ENCODE assay signal across 14 cellular contexts in the genomic region with DNA sequence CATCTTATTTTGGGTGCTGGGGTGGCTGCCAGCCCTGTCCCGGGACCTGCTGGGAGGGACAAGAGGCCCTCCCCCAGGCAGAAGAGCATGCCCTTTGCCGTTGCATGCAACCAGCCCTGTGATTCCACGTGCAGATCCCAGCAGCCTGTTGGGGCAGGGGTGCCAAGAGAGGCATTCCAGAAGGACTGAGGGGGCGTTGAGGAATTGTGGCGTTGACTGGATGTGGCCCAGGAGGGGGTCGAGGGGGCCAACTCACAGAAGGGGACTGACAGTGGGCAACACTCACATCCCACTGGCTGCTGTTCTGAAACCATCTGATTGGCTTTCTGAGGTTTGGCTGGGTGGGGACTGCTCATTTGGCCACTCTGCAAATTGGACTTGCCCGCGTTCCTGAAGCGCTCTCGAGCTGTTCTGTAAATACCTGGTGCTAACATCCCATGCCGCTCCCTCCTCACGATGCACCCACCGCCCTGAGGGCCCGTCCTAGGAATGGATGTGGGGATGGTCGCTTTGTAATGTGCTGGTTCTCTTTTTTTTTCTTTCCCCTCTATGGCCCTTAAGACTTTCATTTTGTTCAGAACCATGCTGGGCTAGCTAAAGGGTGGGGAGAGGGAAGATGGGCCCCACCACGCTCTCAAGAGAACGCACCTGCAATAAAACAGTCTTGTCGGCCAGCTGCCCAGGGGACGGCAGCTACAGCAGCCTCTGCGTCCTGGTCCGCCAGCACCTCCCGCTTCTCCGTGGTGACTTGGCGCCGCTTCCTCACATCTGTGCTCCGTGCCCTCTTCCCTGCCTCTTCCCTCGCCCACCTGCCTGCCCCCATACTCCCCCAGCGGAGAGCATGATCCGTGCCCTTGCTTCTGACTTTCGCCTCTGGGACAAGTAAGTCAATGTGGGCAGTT. TPM values are rescaled to one million over a fixed set of nuclear protein-coding genes. Genes with fewer than 3 reads are reported as not detected.
DNase-seq lines count a peak whose midpoint lies in the region; ATAC-seq, FAIRE-seq and TF ChIP-seq lines count a peak whose summit lies in the region.
"Had no signal": no experiment of that assay in that cellular context is flagged by ENCODE, and none has a peak within 500 bp of the region (broad histone marks: within the 10 kb centered on the region; RNA-seq: fewer than 3 reads in every experiment).

No MANE protein-coding gene starts in this region.

- FAIRE-seq in K562 (lab: Jason Lieb, UNC) = no peak

- peaks cover 13% of the 10 kb centered on the region; the same call in 2 of the 3 replicates for H3K79me2 ChIP-seq in K562 (ENCODE audit: control insufficient read depth, insufficient read depth, low read length)

- peaks cover 54% of the 10 kb centered on the region for H3K4me1 ChIP-seq in CD4-positive, alpha-beta memory T cell (ENCODE audit: insufficient read depth, low read length)
- H3K4me1 ChIP-seq in K562 (replicated peaks in 1 of 2; ENCODE audit: control insufficient read depth in 2 of 2, insufficient read depth in 2 of 2, low read length in 2 of 2) (peaks cover 0 to 20% of the 10 kb centered on the region in 2 experiments; a peak in 1 of 5 replicates), mucosa of descending colon (ENCODE audit: low read depth) (no peaks in the 10 kb centered on the region)

- TF ChIP-seq EP300 in K562 (IDR thresholded peaks at IDR 0.05; ENCODE audit: low read length) = no peak

- no peak overlapping the region for H2AFZ ChIP-seq in K562 (ENCODE audit: low read depth, low read length)

- peaks cover 40 to 81% (median 60%) of the 10 kb centered on the region in 4 donors for H3K4me1 Mint-ChIP-seq in CD4-positive, alpha-beta memory T cell

- H3K27ac Mint-ChIP-seq in CD4-positive, alpha-beta memory T cell = peak overlapping the region in 4 of 7 donors; percentile 30 to 83 (median 46)

- peaks cover 0 to 2% (median 0%) of the 10 kb centered on the region in 8 donors for H3K9me3 Mint-ChIP-seq in CD4-positive, alpha-beta memory T cell
- H3K9me3 Mint-ChIP-seq: activated CD4-positive, alpha-beta memory T cell treated with anti-CD3 and anti-CD28 coated beads, Interleukin-2, amount 10 ng/mL, durations not matched to agents 7 days and 5 days had no signal

- no peak overlapping the region for H3K4me3 ChIP-seq in CD4-positive, alpha-beta memory T cell (ENCODE audit: low read length in 2 of 2)
- no peak overlapping the region for H3K4me3 ChIP-seq in K562
- H3K4me3 ChIP-seq in mucosa of descending colon = no peak overlapping the region
- H3K4me3 ChIP-seq: tibial artery had no signal

- POLR2A ChIA-PET in CD4-positive, alpha-beta memory T cell (lab: Charles Lee; ENCODE audit: partially characterized antibody) = interaction anchor here (4.7 to 12.4 kb wide), 2 partner anchors 9 to 52 kb away, joined by 43 to 301 read pairs; partner anchors contain the start of genes CALM3 and DACT3
- POLR2A ChIA-PET in K562 (lab: Yijun Ruan, JAX) = interaction anchor here (0.6 to 2.9 kb wide), 4 partner anchors 9 to 63 kb away, joined by 3 to 10 read pairs (median 6); partner anchors contain the start of gene DACT3

- no peak for TF ChIP-seq RAD21 in K562 (CRISPR knock-in tag; conservative IDR thresholded peaks at IDR 0.05 in 1 of 2, IDR thresholded peaks at IDR 0.05 in 1 of 2)

- CTCF ChIA-PET in CD4-positive, alpha-beta memory T cell (lab: Charles Lee; ENCODE audit: partially characterized antibody) = interaction anchor here (5.5 to 11.6 kb wide), 2 partner anchors 9 to 55 kb away, joined by 77 to 188 read pairs; partner anchors contain the start of genes CALM3 and DACT3
- CTCF ChIA-PET in K562 (lab: Yijun Ruan, JAX; ENCODE audit: low intra/inter-chr PET ratio) = no interaction called here

- TF ChIP-seq CTCF in GM13976 (IDR thresholded peaks at IDR 0.05; ENCODE audit: borderline replicate concordance, control extremely low read depth, extremely low read depth, insufficient read depth, missing control alignments) (no peak), K562 (IDR thresholded peaks at IDR 0.05 in 2 of 3, conservative IDR thresholded peaks at IDR 0.05 in 1 of 3; ENCODE audit: insufficient read depth in 2 of 3, low read depth in 1 of 3, low read length in 3 of 3) (no peak), mucosa of descending colon (IDR thresholded peaks at IDR 0.05) (no peak)

- ATAC-seq in K562 = no peak
- ATAC-seq in mucosa of descending colon = no peak
- no peak for ATAC-seq in HG02885 (IDR thresholded peaks at IDR 0.05; ENCODE audit: poor library complexity, unreplicated experiment)

- H3K9ac ChIP-seq in K562 (ENCODE audit: insufficient read depth in 1 of 2, low read depth in 2 of 2, low read length in 2 of 2) = no peak overlapping the region

- TF ChIP-seq POLR2A in K562 (conservative IDR thresholded peaks at IDR 0.05) = no peak; the same call in 1 of the 2 replicates

- peak in 1 of 5 donors; percentile 25 for DNase-seq in CD4-positive, alpha-beta memory T cell
- peak; percentile 17 for DNase-seq in GM13976 (ENCODE audit: low spot score)
- DNase-seq in K562 (ENCODE audit: extremely low read depth in 1 of 4, low spot score in 3 of 4) = peak in 1 of 4 experiments; percentile 9
- DNase-seq in mucosa of descending colon = peak in 2 of 3 donors; percentile 21 to 50
- no peak for DNase-seq in mucosa of gallbladder (ENCODE audit: low spot score)
- DNase-seq in NK-92 (lab: John Stamatoyannopoulos, UW; ENCODE audit: unreplicated experiment) = no peak
- no peak for DNase-seq in DMS79 treated with DMSO at 0.1 percent for 48 hours (lab: John Stamatoyannopoulos, UW)
- DNase-seq: activated CD4-positive, alpha-beta memory T cell treated with anti-CD3 and anti-CD28 coated beads, Interleukin-2, amount 10 ng/mL, durations not matched to agents 7 days and 5 days; Kasumi-1; NCI-H1930 had no signal

- TSS peak; percentile 69 for BruUV-seq in K562 (replicated peaks; lab: Mats Ljungman, UMichigan)

- no peaks in the 10 kb centered on the region for H3K27me3 ChIP-seq in CD4-positive, alpha-beta memory T cell (ENCODE audit: insufficient read depth, low read length)
- H3K27me3 ChIP-seq in K562 (ENCODE audit: control insufficient read depth in 2 of 2, insufficient read depth in 2 of 2, low read length in 2 of 2) = no peaks in the 10 kb centered on the region
- H3K27me3 ChIP-seq: tibial artery had no signal

- WGBS in K562 (ENCODE audit: insufficient coverage, low coverage, missing lambda C conversion rate) = 90% methylated on average over 22 of the region's 30 CpGs

- H3K36me3 ChIP-seq in CD4-positive, alpha-beta memory T cell (ENCODE audit: insufficient read depth, low read length) = peaks cover 49% of the 10 kb centered on the region
- peaks cover 59% of the 10 kb centered on the region; the same call in 2 of the 3 replicates for H3K36me3 ChIP-seq in K562 (ENCODE audit: control insufficient read depth, insufficient read depth, low read length)
- H3K36me3 ChIP-seq in mucosa of descending colon (ENCODE audit: low read depth) = peaks cover 15% of the 10 kb centered on the region

- H3K4me2 ChIP-seq in K562 (ENCODE audit: insufficient read depth, low read length) = no peak overlapping the region

- peaks cover 35 to 52% of the 10 kb centered on the region in 2 donors for H3K36me3 Mint-ChIP-seq in CD4-positive, alpha-beta memory T cell

- H4K20me1 ChIP-seq in K562 (replicated peaks; ENCODE audit: control insufficient read depth, insufficient read depth, low read length) = peaks cover 20% of the 10 kb centered on the region; the same call in 1 of the 2 replicates

- no peaks in the 10 kb centered on the region for H3K9me1 ChIP-seq in K562 (ENCODE audit: control insufficient read depth, insufficient read depth, low read length)

- H3K4me3 Mint-ChIP-seq in CD4-positive, alpha-beta memory T cell = peak overlapping the region in 1 of 8 donors; percentile 51
- H3K4me3 Mint-ChIP-seq: activated CD4-positive, alpha-beta memory T cell treated with anti-CD3 and anti-CD28 coated beads, Interleukin-2, amount 10 ng/mL, durations not matched to agents 7 days and 5 days had no signal

- intact Hi-C loops in CD4-positive, alpha-beta memory T cell (cut with micrococcal nuclease) = loop anchor here (5.0 kb wide), 2 partner anchors 108 to 138 kb away; partner anchors contain the start of genes FKRP, PRKD2 and STRN4
- intact Hi-C loops in K562 (cut with micrococcal nuclease) (no loop called here), mucosa of descending colon (cut with DNase I, micrococcal nuclease) (no loop called here)

- no peaks in the 10 kb centered on the region for H3K27me3 Mint-ChIP-seq in CD4-positive, alpha-beta memory T cell
- H3K27me3 Mint-ChIP-seq: activated CD4-positive, alpha-beta memory T cell treated with anti-CD3 and anti-CD28 coated beads, Interleukin-2, amount 10 ng/mL, durations not matched to agents 7 days and 5 days had no signal

- H3K27ac ChIP-seq in CD4-positive, alpha-beta memory T cell (ENCODE audit: low read depth, low read length) = no peak overlapping the region
- no peak overlapping the region for H3K27ac ChIP-seq in K562 (ENCODE audit: extremely low read depth, low read depth, low read length)
- H3K27ac ChIP-seq: tibial artery had no signal

- in situ Hi-C loops in GM13976 (cut with MboI; ENCODE audit: low sequenced_read_pairs, unreplicated experiment) (loop anchor here (5.0 kb wide), 1 partner anchor 53 kb away; the partner anchor contains the start of gene DACT3), K562 (cut with MboI) (loop anchor here (5.0 kb wide), 1 partner anchor 53 kb away; the partner anchor contains the start of gene DACT3)

- no peaks in the 10 kb centered on the region for H3K9me3 ChIP-seq in CD4-positive, alpha-beta memory T cell (ENCODE audit: control insufficient read depth in 1 of 2, low read length in 2 of 2)
- H3K9me3 ChIP-seq in K562 (replicated peaks; ENCODE audit: control insufficient read depth, insufficient read depth, low read depth, low read length) (no peaks in the 10 kb centered on the region), mucosa of descending colon (no peaks in the 10 kb centered on the region)
- H3K9me3 ChIP-seq: tibial artery had no signal

RNA-seq across cellular contexts. Expression of gene CALM3, which starts 8.6 kb away (rescaled TPM):
- 100 to 1,000 TPM; 206 to 212 TPM for total RNA-seq in CD4-positive, alpha-beta memory T cell
- polyA plus RNA-seq in CD4-positive, alpha-beta memory T cell = 100 to 1,000 TPM; 169 to 176 TPM
- total RNA-seq in K562 (2011; cell fraction: chromatin; rRNA removed; ENCODE audit: low replicate concordance) = 68.2 and 118 TPM in 2 replicates
- 47.8 and 53.5 TPM in 2 replicates for total RNA-seq in K562 (2011; cell fraction: nucleolus; rRNA removed)
- 91.9 and 153 TPM in 2 replicates for total RNA-seq in K562 (2011; cell fraction: nucleoplasm; rRNA removed)
- total RNA-seq in K562 (2014; rRNA removed) (149 and 180 TPM in 2 replicates), K562 (2014; rRNA removed; fragmentation: Illumina TruSeq; extraction: Trizol) (126 and 150 TPM in 2 replicates), K562 (2015; rRNA removed; fragmentation: Illumina TruSeq; extraction: Trizol) (154 and 156 TPM in 2 replicates), K562 (2021) (277 TPM in 2 replicates), mucosa of descending colon (100 to 1,000 TPM; 241 to 325 (median 252) TPM), mucosa of gallbladder (325 TPM)
- polyA plus RNA-seq in K562 (2011; rRNA removed) (255 and 327 TPM in 2 replicates), K562 (2014; fragmentation: Illumina TruSeq; extraction: Trizol) (307 and 350 TPM in 2 replicates), K562 (2014; fragmentation: Nextera tagmentation; extraction: Ambion mirVana) (10 to 100 TPM; 34.6 to 40.2 TPM), K562 (2014; rRNA removed) (266 and 273 TPM in 2 replicates)
- polyA plus RNA-seq in K562 (2011; cell fraction: cytosol; rRNA removed) = 230 and 235 TPM in 2 replicates
- polyA plus RNA-seq in K562 (2011; cell fraction: nucleus; rRNA removed) = 152 and 155 TPM in 2 replicates
- polyA plus RNA-seq in K562 (2012) = 203 and 388 TPM in 2 replicates
- polyA minus RNA-seq in K562 (2011; rRNA and poly(A)+ RNA removed) = 333 and 438 TPM in 2 replicates
- polyA minus RNA-seq in K562 (2011; cell fraction: cytosol; rRNA and poly(A)+ RNA removed) = 82.3 and 91.6 TPM in 2 replicates
- 20.3 and 36.9 TPM in 2 replicates for polyA minus RNA-seq in K562 (2011; cell fraction: nucleus; rRNA and poly(A)+ RNA removed)

RNA-seq across cellular contexts. Expression of gene PTGIR, which starts 15.1 kb away (rescaled TPM):
- 1 to 10 TPM; 1.0 to 1.9 TPM for total RNA-seq in CD4-positive, alpha-beta memory T cell
- under 1 TPM; 0.11 to 0.75 TPM for polyA plus RNA-seq in CD4-positive, alpha-beta memory T cell
- total RNA-seq in K562 (2011; cell fraction: chromatin; rRNA removed; ENCODE audit: low replicate concordance) = 3.0 and 9.9 TPM in 2 replicates
- 4.3 and 7.3 TPM in 2 replicates for total RNA-seq in K562 (2011; cell fraction: nucleolus; rRNA removed)
- 3.1 and 3.6 TPM in 2 replicates for total RNA-seq in K562 (2011; cell fraction: nucleoplasm; rRNA removed)
- total RNA-seq in K562 (2014; rRNA removed) (0.61 and 1.5 TPM in 2 replicates), K562 (2014; rRNA removed; fragmentation: Illumina TruSeq; extraction: Trizol) (0.18 and 0.45 TPM in 2 replicates), K562 (2015; rRNA removed; fragmentation: Illumina TruSeq; extraction: Trizol) (0.30 and 0.36 TPM in 2 replicates), K562 (2021) (1.4 and 1.9 TPM in 2 replicates), mucosa of descending colon (1 to 10 TPM in 2 of 3 donors, under 1 TPM in 1; 0.49 to 2.4 (median 2.1) TPM), mucosa of gallbladder (1.7 TPM)
- polyA plus RNA-seq in K562 (2011; rRNA removed) (1.7 and 2.0 TPM in 2 replicates), K562 (2014; fragmentation: Illumina TruSeq; extraction: Trizol) (0.58 and 0.65 TPM in 2 replicates), K562 (2014; fragmentation: Nextera tagmentation; extraction: Ambion mirVana) (under 1 TPM in 1 of 2 experiments, not detected in 1; 0.11 TPM), K562 (2014; rRNA removed) (1.7 and 3.4 TPM in 2 replicates)
- polyA plus RNA-seq in K562 (2011; cell fraction: cytosol; rRNA removed) = 1.6 and 7.6 TPM in 2 replicates
- polyA plus RNA-seq in K562 (2011; cell fraction: nucleus; rRNA removed) = 3.7 and 12.1 TPM in 2 replicates
- polyA plus RNA-seq in K562 (2012) = 0.46 and 0.89 TPM in 2 replicates
- 0.24 and 0.35 TPM in 2 replicates for polyA minus RNA-seq in K562 (2011; rRNA and poly(A)+ RNA removed)
- polyA minus RNA-seq in K562 (2011; cell fraction: cytosol; rRNA and poly(A)+ RNA removed) = 0.38 TPM in 1 of 2 replicates, not detected in the other
- 1.1 and 1.2 TPM in 2 replicates for polyA minus RNA-seq in K562 (2011; cell fraction: nucleus; rRNA and poly(A)+ RNA removed)

RNA-seq across cellular contexts. Expression of gene GNG8, which starts 26.2 kb away (rescaled TPM):
- total RNA-seq in CD4-positive, alpha-beta memory T cell = not detected
- polyA plus RNA-seq in CD4-positive, alpha-beta memory T cell = not detected
- not detected in 2 replicates for total RNA-seq in K562 (2011; cell fraction: chromatin; rRNA removed; ENCODE audit: low replicate concordance)
- total RNA-seq in K562 (2011; cell fraction: nucleolus; rRNA removed) = not detected in 2 replicates
- not detected in 2 replicates for total RNA-seq in K562 (2011; cell fraction: nucleoplasm; rRNA removed)
- total RNA-seq in K562 (2014; rRNA removed) = not detected in 2 replicates
- not detected in 2 replicates for total RNA-seq in K562 (2014; rRNA removed; fragmentation: Illumina TruSeq; extraction: Trizol)
- total RNA-seq in K562 (2015; rRNA removed; fragmentation: Illumina TruSeq; extraction: Trizol) = not detected in 2 replicates
- not detected in 2 replicates for total RNA-seq in K562 (2021)
- not detected in 2 replicates for polyA plus RNA-seq in K562 (2011; rRNA removed)
- not detected in 2 replicates for polyA plus RNA-seq in K562 (2011; cell fraction: cytosol; rRNA removed)
- polyA plus RNA-seq in K562 (2011; cell fraction: nucleus; rRNA removed) = not detected in 2 replicates
- not detected in 2 replicates for polyA plus RNA-seq in K562 (2012)
- polyA plus RNA-seq in K562 (2014; fragmentation: Illumina TruSeq; extraction: Trizol) = not detected in 2 replicates
- polyA plus RNA-seq in K562 (2014; fragmentation: Nextera tagmentation; extraction: Ambion mirVana) = 1 to 10 TPM in 1 of 2 experiments, not detected in 1; 1.3 TPM
- polyA plus RNA-seq in K562 (2014; rRNA removed) = not detected in 2 replicates
- polyA minus RNA-seq in K562 (2011; rRNA and poly(A)+ RNA removed) = not detected in 2 replicates
- polyA minus RNA-seq in K562 (2011; cell fraction: cytosol; rRNA and poly(A)+ RNA removed) = not detected in 2 replicates
- polyA minus RNA-seq in K562 (2011; cell fraction: nucleus; rRNA and poly(A)+ RNA removed) = not detected in 2 replicates
- total RNA-seq in mucosa of descending colon = 1 to 10 TPM in 1 of 3 donors, not detected in 2; 2.3 TPM
- total RNA-seq in mucosa of gallbladder = not detected
- total RNA-seq: myocyte had no signal
- polyA plus RNA-seq: adipose tissue had no signal

RNA-seq across cellular contexts. Expression of gene DACT3, which starts 51.2 kb away (rescaled TPM):
- not detected for total RNA-seq in CD4-positive, alpha-beta memory T cell
- not detected for polyA plus RNA-seq in CD4-positive, alpha-beta memory T cell
- total RNA-seq in K562 (2011; cell fraction: chromatin; rRNA removed; ENCODE audit: low replicate concordance) = 6.5 and 10.4 TPM in 2 replicates
- total RNA-seq in K562 (2011; cell fraction: nucleolus; rRNA removed) = 5.1 and 6.8 TPM in 2 replicates
- 6.0 and 8.6 TPM in 2 replicates for total RNA-seq in K562 (2011; cell fraction: nucleoplasm; rRNA removed)
- 4.7 and 6.5 TPM in 2 replicates for total RNA-seq in K562 (2014; rRNA removed)
- total RNA-seq in K562 (2014; rRNA removed; fragmentation: Illumina TruSeq; extraction: Trizol) = 2.8 TPM in 2 replicates
- total RNA-seq in K562 (2015; rRNA removed; fragmentation: Illumina TruSeq; extraction: Trizol) = 2.3 and 2.5 TPM in 2 replicates
- total RNA-seq in K562 (2021) = 5.9 and 6.5 TPM in 2 replicates
- 3.3 and 3.5 TPM in 2 replicates for polyA plus RNA-seq in K562 (2011; rRNA removed)
- 3.0 and 6.0 TPM in 2 replicates for polyA plus RNA-seq in K562 (2011; cell fraction: cytosol; rRNA removed)
- polyA plus RNA-seq in K562 (2011; cell fraction: nucleus; rRNA removed) = 3.7 and 5.0 TPM in 2 replicates
- polyA plus RNA-seq in K562 (2012) = 1.3 and 2.1 TPM in 2 replicates
- polyA plus RNA-seq in K562 (2014; fragmentation: Illumina TruSeq; extraction: Trizol) = 4.1 and 4.2 TPM in 2 replicates
- polyA plus RNA-seq in K562 (2014; fragmentation: Nextera tagmentation; extraction: Ambion mirVana) = under 1 TPM; 0.67 to 0.83 TPM
- 3.3 and 5.1 TPM in 2 replicates for polyA plus RNA-seq in K562 (2014; rRNA removed)
- polyA minus RNA-seq in K562 (2011; rRNA and poly(A)+ RNA removed) = 1.9 and 3.0 TPM in 2 replicates
- polyA minus RNA-seq in K562 (2011; cell fraction: cytosol; rRNA and poly(A)+ RNA removed) = 2.0 and 2.5 TPM in 2 replicates
- polyA minus RNA-seq in K562 (2011; cell fraction: nucleus; rRNA and poly(A)+ RNA removed) = 0.67 and 1.1 TPM in 2 replicates
- total RNA-seq in mucosa of descending colon = 10 to 100 TPM in 1 of 3 donors, 1 to 10 TPM in 2; 1.9 to 60.9 (median 3.4) TPM
- 31.0 TPM for total RNA-seq in mucosa of gallbladder

Comparison
In these comparisons a context has a peak if more than half of its experiments do, and no peak if none do; other contexts are left out.
1. DNase-seq: peak in GM13976 (single experiment) and mucosa of descending colon (2 of 3); none in mucosa of gallbladder (single experiment), NK-92 (single experiment) and DMS79 treated with DMSO at 0.1 percent for 48 hours (single experiment).